ENCODE assay signal across 8 cellular contexts in the genomic region with DNA sequence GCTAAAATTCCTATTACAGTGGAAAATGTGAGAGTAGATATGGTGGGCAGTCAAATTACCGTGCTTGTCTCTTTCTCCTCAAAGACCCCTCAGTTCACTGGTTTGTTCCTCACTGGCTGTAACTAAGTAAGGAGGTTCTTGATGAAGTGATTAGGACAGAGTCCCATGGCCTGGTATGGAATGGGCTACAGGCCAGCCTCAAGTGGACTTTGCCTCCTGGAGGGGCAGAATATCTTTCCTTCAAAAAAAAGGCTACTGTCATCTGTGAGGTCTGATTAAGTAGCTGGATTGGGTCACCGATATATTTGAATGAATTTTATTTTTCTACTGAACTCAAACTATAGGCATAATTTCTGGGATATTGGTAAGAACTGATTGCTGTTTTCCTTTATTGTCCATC.
"Had no signal": no experiment of that assay in that cellular context is flagged by ENCODE, and none has a peak within 500 bp of the region (broad histone marks: within the 10 kb centered on the region; RNA-seq: fewer than 3 reads in every experiment).

No MANE protein-coding gene starts in this region.

- H3K4me3 ChIP-seq: GM23338 had no signal

- H2AFZ ChIP-seq: GM23338 had no signal

- H3K4me3 Mint-ChIP-seq: GM23338, H9 had no signal

- FAIRE-seq: H1, H54 had no signal

- ATAC-seq: GM23338 had no signal

- DNase-seq: H9, HCEC 1CT, IMR-90, KBM-7 had no signal

- H3K9me3 Mint-ChIP-seq: GM23338, H9 had no signal

- H3K27ac ChIP-seq: HL-60 had no signal

- H3K4me2 ChIP-seq: GM23338 had no signal

- H3K27ac Mint-ChIP-seq: GM23338, H9 had no signal

- H3K4me1 Mint-ChIP-seq: GM23338, H9 had no signal
